In the genomic region with DNA sequence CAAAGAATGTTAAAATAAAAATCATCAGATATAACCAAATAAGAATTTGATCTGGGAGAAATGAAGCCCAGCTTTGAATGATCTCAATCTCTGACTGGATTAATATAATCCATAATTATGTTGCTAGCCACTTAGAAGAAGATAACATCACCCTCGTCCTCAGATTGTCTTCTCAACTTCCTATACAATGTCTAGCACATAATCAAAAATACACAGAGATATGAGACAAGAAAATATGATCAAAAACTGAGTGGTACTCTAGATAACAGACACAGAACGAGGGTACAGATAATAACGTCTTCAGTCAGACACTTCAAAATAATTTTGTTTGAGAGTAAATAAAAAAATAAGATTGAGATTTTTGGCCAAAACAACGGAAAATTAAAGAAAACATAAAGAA, we compare ENCODE assay signal across 3 cellular contexts.
"Had no signal": no experiment of that assay in that cellular context is flagged by ENCODE, and none has a peak within 500 bp of the region (broad histone marks: within the 10 kb centered on the region; RNA-seq: fewer than 3 reads in every experiment).

No MANE protein-coding gene starts in this region.

- H3K4me3 ChIP-seq: GM12878 had no signal

- ATAC-seq: GM12878 had no signal

- DNase-seq: GDM1, GF-D8 had no signal
